8 cellular contexts compared by ENCODE assay signal in genomic region chr1:86833461-86834215, GRCh38.
DNase-seq lines count a peak whose midpoint lies in the region; ATAC-seq and TF ChIP-seq lines count a peak whose summit lies in the region.

No MANE protein-coding gene starts in this region.

- no peak for TF ChIP-seq POLR2A in right lobe of liver (IDR thresholded peaks at IDR 0.05)

- peak; percentile 96 for ATAC-seq in GM18868 (IDR thresholded peaks at IDR 0.05; ENCODE audit: unreplicated experiment)
- peak; percentile 83 for ATAC-seq in HG03342 (IDR thresholded peaks at IDR 0.05; ENCODE audit: unreplicated experiment)
- peak; percentile 99 to 100 (median 99) for ATAC-seq in right lobe of liver

- H3K36me3 ChIP-seq in right lobe of liver: no peaks in the 10 kb centered on the region

- WGBS in right lobe of liver (ENCODE audit: insufficient coverage, low coverage, low lambda C conversion rate, missing lambda C conversion rate): 50% methylated on average over 16 of the region's 17 CpGs

- no peaks in the 10 kb centered on the region for H3K9me3 ChIP-seq in right lobe of liver

- no peak overlapping the region for H3K4me3 ChIP-seq in AG10803 (ENCODE audit: low read length)
- H3K4me3 ChIP-seq in right lobe of liver: no peak overlapping the region

- TF ChIP-seq CTCF in AG10803 (conservative IDR thresholded peaks at IDR 0.05; ENCODE audit: low read length): peak; percentile 71
- peak; percentile 64 to 74 (median 64) for TF ChIP-seq CTCF in right lobe of liver (IDR thresholded peaks at IDR 0.05)

- no peak overlapping the region for H3K27ac ChIP-seq in right lobe of liver

- intact Hi-C loops in right lobe of liver (cut with DNase I): no loop called here

- no peaks in the 10 kb centered on the region for H3K4me1 ChIP-seq in right lobe of liver

- H3K27me3 ChIP-seq in right lobe of liver: no peaks in the 10 kb centered on the region

- DNase-seq in AG10803 (ENCODE audit: low read depth) (peak; percentile 87), NCI-H510A (lab: John Stamatoyannopoulos, UW) (peak; percentile 88), dedifferentiated amniotic fluid mesenchymal stem cell (ENCODE audit: extremely low spot score) (peak; percentile 93), right lobe of liver (peak; percentile 71 to 86 (median 78))
- peak; percentile 45 to 64 for DNase-seq in activated CD4-positive, alpha-beta T cell treated with anti-CD3 and anti-CD28 coated beads for 4 hours
- DNase-seq in stimulated activated CD4-positive, alpha-beta T cell treated with anti-CD3 and anti-CD28 coated beads, TNF-alpha, amount 100 ng/mL, for 24 hours (ENCODE audit: low read depth in 3 of 3): peak; percentile 28 to 37 (median 35)

Comparison
In these comparisons a context has a peak if more than half of its experiments do, and no peak if none do; other contexts are left out.
1. DNase-seq: peak in every context shown above with its lines; median percentile 93 in dedifferentiated amniotic fluid mesenchymal stem cell; 88 in NCI-H510A; 87 in AG10803; 78 in right lobe of liver; 54 in activated CD4-positive, alpha-beta T cell treated with anti-CD3 and anti-CD28 coated beads for 4 hours; 35 in stimulated activated CD4-positive, alpha-beta T cell treated with anti-CD3 and anti-CD28 coated beads, TNF-alpha, amount 100 ng/mL, for 24 hours.